ENCODE assay signal across 14 cellular contexts in genomic region chr17:80794281-80795089, GRCh38.
DNase-seq lines count a peak whose midpoint lies in the region; ATAC-seq and TF ChIP-seq lines count a peak whose summit lies in the region.
"Had no signal": no experiment of that assay in that cellular context is flagged by ENCODE, and none has a peak within 500 bp of the region (broad histone marks: within the 10 kb centered on the region; RNA-seq: fewer than 3 reads in every experiment).

No MANE protein-coding gene starts in this region.

- no peak overlapping the region for H3K4me3 Mint-ChIP-seq in activated naive CD8-positive, alpha-beta T cell
- no peak overlapping the region for H3K4me3 Mint-ChIP-seq in activated naive CD8-positive, alpha-beta T cell treated with anti-CD3 and anti-CD28 coated beads, Interleukin-2, amount 50 U/mL, for 24 hours
- no peak overlapping the region for H3K4me3 Mint-ChIP-seq in activated CD4-positive, alpha-beta memory T cell treated with anti-CD3 and anti-CD28 coated beads, Interleukin-2, amount 10 ng/mL, durations not matched to agents 7 days and 5 days
- H3K4me3 Mint-ChIP-seq in effector memory CD8-positive, alpha-beta T cell = no peak overlapping the region
- H3K4me3 Mint-ChIP-seq: B cell had no signal

- no peak for DNase-seq in activated naive CD8-positive, alpha-beta T cell treated with anti-CD3 and anti-CD28 coated beads, Interleukin-2, amount 50 U/mL, for 24 hours
- no peak for DNase-seq in activated CD4-positive, alpha-beta memory T cell treated with anti-CD3 and anti-CD28 coated beads, Interleukin-2, amount 10 ng/mL, durations not matched to agents 7 days and 5 days
- DNase-seq in hepatocyte (ENCODE audit: low spot score) (no peak), substantia nigra (lab: John Stamatoyannopoulos, UW) (no peak), ecto neural progenitor cell (ENCODE audit: low spot score) (no peak), omental fat pad (ENCODE audit: low spot score) (no peak)
- no peak for DNase-seq in effector memory CD8-positive, alpha-beta T cell
- DNase-seq: mucosa of descending colon; NCI-H69; RPMI8226; stimulated activated CD4-positive, alpha-beta T cell treated with anti-CD3 and anti-CD28 coated beads, Interleukin-2, amount 100 ng/mL, for 48 hours had no signal

- H3K9me2 ChIP-seq in hepatocyte (replicated peaks; ENCODE audit: insufficient read depth) = no peaks in the 10 kb centered on the region

- WGBS in hepatocyte (ENCODE audit: low lambda C conversion rate, missing lambda C conversion rate) = 78% methylated on average over 16 of the region's 16 CpGs

- CTCF ChIA-PET in activated CD4-positive, alpha-beta memory T cell treated with anti-CD3 and anti-CD28 coated beads, Interleukin-2, amount 10 ng/mL, durations not matched to agents 7 days and 5 days (lab: Charles Lee) = interaction anchor here (1.1 kb wide), 1 partner anchor 37 kb away, joined by 3 read pairs; no protein-coding TSS in a partner anchor

- H3K4me1 ChIP-seq in hepatocyte (ENCODE audit: insufficient read depth) = peaks cover 35% of the 10 kb centered on the region

- H3K27me3 ChIP-seq in hepatocyte = no peaks in the 10 kb centered on the region

- H3K79me2 ChIP-seq in hepatocyte = no peaks in the 10 kb centered on the region

- H3K27ac Mint-ChIP-seq in activated naive CD8-positive, alpha-beta T cell = peak overlapping the region; percentile 91
- no peak overlapping the region for H3K27ac Mint-ChIP-seq in activated naive CD8-positive, alpha-beta T cell treated with anti-CD3 and anti-CD28 coated beads, Interleukin-2, amount 50 U/mL, for 24 hours
- H3K27ac Mint-ChIP-seq in activated CD4-positive, alpha-beta memory T cell treated with anti-CD3 and anti-CD28 coated beads, Interleukin-2, amount 10 ng/mL, durations not matched to agents 7 days and 5 days = peak overlapping the region; percentile 32
- no peak overlapping the region for H3K27ac Mint-ChIP-seq in effector memory CD8-positive, alpha-beta T cell
- H3K27ac Mint-ChIP-seq: B cell had no signal

- H3K9me3 ChIP-seq in hepatocyte (ENCODE audit: low read depth) = no peaks in the 10 kb centered on the region
- H3K9me3 ChIP-seq: mucosa of descending colon had no signal

- no peak overlapping the region for H3K4me2 ChIP-seq in hepatocyte
- H3K4me2 ChIP-seq: KMS-11 had no signal

- TF ChIP-seq CTCF in hepatocyte (IDR thresholded peaks at IDR 0.05; ENCODE audit: poor library complexity) (no peak), omental fat pad (IDR thresholded peaks at IDR 0.05) (no peak)

- H3K36me3 Mint-ChIP-seq in activated naive CD8-positive, alpha-beta T cell = peaks cover 16% of the 10 kb centered on the region
- H3K36me3 Mint-ChIP-seq in activated naive CD8-positive, alpha-beta T cell treated with anti-CD3 and anti-CD28 coated beads, Interleukin-2, amount 50 U/mL, for 24 hours (ENCODE audit: low read depth) = peaks cover 45% of the 10 kb centered on the region
- H3K36me3 Mint-ChIP-seq in activated CD4-positive, alpha-beta memory T cell treated with anti-CD3 and anti-CD28 coated beads, Interleukin-2, amount 10 ng/mL, durations not matched to agents 7 days and 5 days (ENCODE audit: low read depth) = peaks cover 64% of the 10 kb centered on the region
- peaks cover 16% of the 10 kb centered on the region for H3K36me3 Mint-ChIP-seq in effector memory CD8-positive, alpha-beta T cell (ENCODE audit: insufficient read depth)

- ATAC-seq in activated naive CD8-positive, alpha-beta T cell treated with anti-CD3 and anti-CD28 coated beads, Interleukin-2, amount 50 U/mL, for 24 hours = no peak
- ATAC-seq in effector memory CD8-positive, alpha-beta T cell (replicated peaks) = no peak
- ATAC-seq in omental fat pad (ENCODE audit: low FRiP score) = no peak
- ATAC-seq: mucosa of descending colon had no signal

- H3K4me1 Mint-ChIP-seq in activated naive CD8-positive, alpha-beta T cell (ENCODE audit: low read depth) = peaks cover 50% of the 10 kb centered on the region
- peaks cover 56% of the 10 kb centered on the region for H3K4me1 Mint-ChIP-seq in activated naive CD8-positive, alpha-beta T cell treated with anti-CD3 and anti-CD28 coated beads, Interleukin-2, amount 50 U/mL, for 24 hours
- peaks cover 55% of the 10 kb centered on the region for H3K4me1 Mint-ChIP-seq in activated CD4-positive, alpha-beta memory T cell treated with anti-CD3 and anti-CD28 coated beads, Interleukin-2, amount 10 ng/mL, durations not matched to agents 7 days and 5 days
- peaks cover 24 to 26% of the 10 kb centered on the region in 2 donors for H3K4me1 Mint-ChIP-seq in effector memory CD8-positive, alpha-beta T cell (ENCODE audit: low read depth in 2 of 2)

- no peaks in the 10 kb centered on the region for H3K36me3 ChIP-seq in hepatocyte (replicated peaks; ENCODE audit: insufficient read depth, low read depth)

- POLR2A ChIA-PET in activated CD4-positive, alpha-beta memory T cell treated with anti-CD3 and anti-CD28 coated beads, Interleukin-2, amount 10 ng/mL, durations not matched to agents 7 days and 5 days (lab: Charles Lee) = interaction anchor here (1.0 to 5.1 kb wide), 3 partner anchors 12 to 99 kb away, joined by 3 to 68 read pairs (median 36); no protein-coding TSS in a partner anchor

- H3K9me3 Mint-ChIP-seq in activated naive CD8-positive, alpha-beta T cell (ENCODE audit: low read depth) = no peaks in the 10 kb centered on the region
- no peaks in the 10 kb centered on the region for H3K9me3 Mint-ChIP-seq in activated naive CD8-positive, alpha-beta T cell treated with anti-CD3 and anti-CD28 coated beads, Interleukin-2, amount 50 U/mL, for 24 hours
- H3K9me3 Mint-ChIP-seq in activated CD4-positive, alpha-beta memory T cell treated with anti-CD3 and anti-CD28 coated beads, Interleukin-2, amount 10 ng/mL, durations not matched to agents 7 days and 5 days = peaks cover 5% of the 10 kb centered on the region
- no peaks in the 10 kb centered on the region for H3K9me3 Mint-ChIP-seq in effector memory CD8-positive, alpha-beta T cell

- no peaks in the 10 kb centered on the region for H3K27me3 Mint-ChIP-seq in activated naive CD8-positive, alpha-beta T cell
- H3K27me3 Mint-ChIP-seq in activated naive CD8-positive, alpha-beta T cell treated with anti-CD3 and anti-CD28 coated beads, Interleukin-2, amount 50 U/mL, for 24 hours = no peaks in the 10 kb centered on the region
- no peaks in the 10 kb centered on the region for H3K27me3 Mint-ChIP-seq in activated CD4-positive, alpha-beta memory T cell treated with anti-CD3 and anti-CD28 coated beads, Interleukin-2, amount 10 ng/mL, durations not matched to agents 7 days and 5 days
- no peaks in the 10 kb centered on the region for H3K27me3 Mint-ChIP-seq in effector memory CD8-positive, alpha-beta T cell
- H3K27me3 Mint-ChIP-seq: B cell had no signal

- no peak overlapping the region for H3K4me3 ChIP-seq in hepatocyte
- H3K4me3 ChIP-seq: mucosa of descending colon had no signal

- H2AFZ ChIP-seq in hepatocyte = no peak overlapping the region

- H3K27ac ChIP-seq in hepatocyte (peak overlapping the region; percentile 87), substantia nigra (ENCODE audit: low read depth, low read length, poor library complexity, severe bottlenecking) (peak overlapping the region; percentile 78)
- H3K27ac ChIP-seq: KMS-11 had no signal

- H4K20me1 ChIP-seq in hepatocyte (ENCODE audit: insufficient read depth, poor library complexity, severe bottlenecking) = no peaks in the 10 kb centered on the region

Comparison
In these comparisons a context has a peak if more than half of its experiments do, and no peak if none do; other contexts are left out.
1. H3K27ac Mint-ChIP-seq: peak in activated naive CD8-positive, alpha-beta T cell (single experiment) and activated CD4-positive, alpha-beta memory T cell treated with anti-CD3 and anti-CD28 coated beads, Interleukin-2, amount 10 ng/mL, durations not matched to agents 7 days and 5 days (single experiment); none in activated naive CD8-positive, alpha-beta T cell treated with anti-CD3 and anti-CD28 coated beads, Interleukin-2, amount 50 U/mL, for 24 hours (single experiment) and effector memory CD8-positive, alpha-beta T cell (0 of 2).